Comparison of ENCODE assay signal across 28 cellular contexts in genomic region chr6:139623382-139623781, GRCh38.
"Had no signal": no experiment of that assay in that cellular context is flagged by ENCODE, and none has a peak within 500 bp of the region (broad histone marks: within the 10 kb centered on the region; RNA-seq: fewer than 3 reads in every experiment).

No MANE protein-coding gene starts in this region.

- H3K9ac ChIP-seq: neural progenitor cell had no signal

- H3K27me3 ChIP-seq: dorsolateral prefrontal cortex, foreskin keratinocyte, gastroesophageal sphincter, heart right ventricle, neural progenitor cell, right atrium auricular region, stomach, thyroid gland, vagina had no signal

- H3K27ac ChIP-seq: dorsolateral prefrontal cortex, epithelial cell of prostate, foreskin keratinocyte, gastroesophageal sphincter, heart right ventricle, lower lobe of right lung, neural progenitor cell, prostate gland, right atrium auricular region, stomach, thyroid gland, vagina had no signal

- H3K9me3 ChIP-seq: gastroesophageal sphincter, heart right ventricle, lower lobe of right lung, prostate gland, right atrium auricular region, stomach, thyroid gland, vagina had no signal

- H3K36me3 ChIP-seq: gastroesophageal sphincter, heart right ventricle, lower lobe of right lung, neural progenitor cell, prostate gland, right atrium auricular region, stomach, thyroid gland, vagina had no signal

- H3K4me1 ChIP-seq: foreskin keratinocyte, lower lobe of right lung, prostate gland, vagina had no signal

- H2AFZ ChIP-seq: neural progenitor cell had no signal

- FAIRE-seq: colon, islet of Langerhans had no signal

- ATAC-seq: esophagus mucosa; foreskin keratinocyte; gastroesophageal sphincter; heart right ventricle; left colon; left ventricle myocardium superior; lower lobe of right lung; natural killer cell treated with Interleukin-12 subunit alpha and Interleukin-12 subunit beta and Interleukin-15 and Interleukin-18, amount 100 ng/mL, for 72 hours; sciatic nerve; stimulated activated effector memory CD8-positive, alpha-beta T cell treated with anti-CD3 and anti-CD28 coated beads, Interleukin-12 subunit alpha, Interleukin-12 subunit beta, amount 100 ng/mL, for 72 hours had no signal

- H3K4me3 ChIP-seq: dorsolateral prefrontal cortex, gastroesophageal sphincter, heart right ventricle, lower lobe of right lung, neural progenitor cell, prostate gland, right atrium auricular region, stomach, thyroid gland, vagina had no signal

- H3K4me2 ChIP-seq: neural progenitor cell had no signal

- DNase-seq: dorsolateral prefrontal cortex; effector CD4-positive, alpha-beta T cell; foreskin keratinocyte; glutamatergic neuron; heart right ventricle; hippocampal formation; left colon; left ventricle myocardium superior; lower lobe of right lung; naive B cell; stimulated activated CD4-positive, alpha-beta T cell treated with anti-CD3 and anti-CD28 coated beads, Interleukin-2, amount 100 ng/mL, for 24 hours; stimulated activated CD4-positive, alpha-beta T cell treated with anti-CD3 and anti-CD28 coated beads, Interleukin-4, amount 100 ng/mL, for 24 hours; stimulated activated naive CD4-positive, alpha-beta T cell treated with Interleukin-2 at 50 U/mL for 16 hours; stomach; thyroid gland; trophoblast cell had no signal
